Comparison of ENCODE assay signal across 9 cellular contexts in the genomic region with DNA sequence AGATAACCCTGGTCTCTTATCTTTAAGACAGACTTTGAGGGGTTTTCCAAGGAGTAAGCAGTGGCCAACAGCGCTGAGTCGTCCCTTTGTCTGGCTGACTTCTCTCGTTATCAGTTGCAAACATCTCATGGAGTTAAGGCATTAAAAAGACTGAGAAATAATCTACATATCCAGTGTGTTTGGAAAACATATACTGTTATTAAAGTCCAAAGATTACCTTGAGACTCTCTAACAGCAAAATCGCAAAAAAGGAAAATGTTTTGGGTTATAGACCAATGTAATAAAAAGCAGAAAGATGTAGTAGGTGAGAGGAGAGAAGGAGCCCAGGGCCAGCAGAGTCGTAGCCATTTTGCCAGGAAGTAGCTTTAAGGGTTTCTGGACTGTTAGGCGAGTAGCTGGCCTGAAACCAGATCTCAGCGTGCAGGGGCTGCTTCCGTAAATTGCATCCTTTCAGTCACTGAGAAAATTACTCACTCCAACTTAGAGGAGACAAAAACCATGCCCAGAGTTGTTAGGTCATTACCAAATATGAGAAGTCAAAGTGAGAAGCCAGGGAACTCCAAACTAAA. TPM values are rescaled to one million over a fixed set of nuclear protein-coding genes. Genes with fewer than 3 reads are reported as not detected.
A peak's percentile ranks its signal among the peaks of the same experiment; 100 is the strongest.
DNase-seq lines count a peak whose midpoint lies in the region; ATAC-seq and TF ChIP-seq lines count a peak whose summit lies in the region.
"Had no signal": no experiment of that assay in that cellular context is flagged by ENCODE, and none has a peak within 500 bp of the region (broad histone marks: within the 10 kb centered on the region; RNA-seq: fewer than 3 reads in every experiment).

No MANE protein-coding gene starts in this region.

- no peaks in the 10 kb centered on the region for H3K9me3 ChIP-seq in thyroid gland

- no peak for TF ChIP-seq POLR2A in thyroid gland (IDR thresholded peaks at IDR 0.05)

- no peak overlapping the region for H3K27ac ChIP-seq in thyroid gland

- H3K4me3 ChIP-seq in thyroid gland (replicated peaks in 1 of 3): no peak overlapping the region

- peak; percentile 80 for ATAC-seq in GM21619 (IDR thresholded peaks at IDR 0.05; ENCODE audit: unreplicated experiment)

- H3K4me1 ChIP-seq in thyroid gland: peaks cover 8 to 11% of the 10 kb centered on the region in 2 donors

- H3K27me3 ChIP-seq in thyroid gland: no peaks in the 10 kb centered on the region

- no peaks in the 10 kb centered on the region for H3K36me3 ChIP-seq in thyroid gland

- intact Hi-C loops in thyroid gland (cut with DNase I): no loop called here

- 40 to 55% methylated on average over 8 of the region's 8 CpGs for whole genome bisulfite sequencing in thyroid gland, 2 donors

- TF ChIP-seq CTCF in thyroid gland (IDR thresholded peaks at IDR 0.05): no peak

- DNase-seq in Ammon's horn (ENCODE audit: low spot score) (peak; percentile 48), NOMO-1 treated with DMSO at 0.1 percent for 48 hours (lab: John Stamatoyannopoulos, UW; ENCODE audit: unreplicated experiment) (peak; percentile 92), glomerular visceral epithelial cell (ENCODE audit: extremely low spot score) (peak; percentile 13), epidermal melanocyte (ENCODE audit: insufficient read length, low spot score) (no peak), NCI-H2081 (lab: John Stamatoyannopoulos, UW) (no peak), NCI-H2171 (lab: John Stamatoyannopoulos, UW) (no peak), thyroid gland (no peak)
- DNase-seq: MM.1S had no signal

RNA-seq across cellular contexts. Expression of gene MYLK4, which starts 24.6 kb away (rescaled TPM):
- 1 to 10 TPM in 3 of 4 donors, under 1 TPM in 1; 0.94 to 1.8 (median 1.1) TPM for total RNA-seq in thyroid gland

RNA-seq across cellular contexts. Expression of gene WRNIP1, which starts 39.1 kb away (rescaled TPM):
- 10 to 100 TPM; 70.6 to 99.9 (median 84.1) TPM for total RNA-seq in thyroid gland

Comparison
In these comparisons a context has a peak if more than half of its experiments do, and no peak if none do; other contexts are left out.
1. DNase-seq: peak in Ammon's horn (single experiment), NOMO-1 treated with DMSO at 0.1 percent for 48 hours (single experiment) and glomerular visceral epithelial cell (single experiment); none in epidermal melanocyte (single experiment), NCI-H2081 (0 of 2), NCI-H2171 (single experiment) and thyroid gland (0 of 2).